ENCODE assay signal across 8 cellular contexts in the genomic region with DNA sequence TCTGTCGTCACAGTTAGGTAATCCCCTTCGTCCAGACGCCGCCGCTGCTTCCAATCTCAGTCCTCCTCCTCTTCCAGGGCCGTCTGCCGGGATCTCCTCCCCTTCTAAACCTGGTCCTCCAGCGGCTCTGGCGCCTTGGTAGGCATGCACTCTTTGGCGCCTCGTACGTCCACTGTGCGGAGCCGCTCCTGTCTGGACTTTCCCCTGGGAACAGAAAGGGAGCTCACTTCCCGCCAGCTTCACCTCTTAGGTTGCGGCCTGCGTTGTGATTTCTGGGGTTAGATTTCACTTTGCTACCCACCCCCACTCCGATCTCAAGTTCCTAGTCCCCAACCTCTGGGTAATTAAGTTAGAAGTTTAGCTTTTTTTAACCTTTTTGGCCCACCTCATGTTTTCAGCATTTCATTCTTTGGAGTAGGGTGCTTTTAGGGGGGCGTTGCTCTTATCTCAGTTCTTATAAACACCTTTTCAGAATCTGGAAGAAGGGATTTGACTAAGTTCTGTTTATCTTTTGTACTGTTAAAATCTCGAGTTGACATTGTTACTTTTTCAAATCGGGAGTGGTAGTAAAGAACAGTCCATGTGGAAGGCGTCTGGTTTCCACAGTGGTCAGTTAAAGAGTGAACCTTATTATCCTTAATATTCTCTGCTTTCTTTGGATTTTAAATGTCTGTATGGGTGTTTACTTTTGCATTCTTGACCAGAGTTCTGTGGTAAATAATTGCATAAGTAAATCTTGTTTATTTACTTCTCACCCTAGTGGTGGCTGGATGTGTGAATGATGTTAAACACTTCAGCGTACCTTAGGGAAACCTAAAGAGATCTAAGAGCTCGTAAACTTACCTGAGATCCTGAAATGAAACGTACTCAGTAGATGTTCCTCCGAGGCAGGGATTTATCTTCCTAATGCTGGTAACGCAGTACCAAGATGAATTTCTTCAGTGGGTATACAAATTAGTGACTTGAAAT. TPM values are rescaled to one million over a fixed set of nuclear protein-coding genes. Genes with fewer than 3 reads are reported as not detected.
DNase-seq lines count a peak whose midpoint lies in the region; ATAC-seq and TF ChIP-seq lines count a peak whose summit lies in the region.

No MANE protein-coding gene starts in this region.

- TF ChIP-seq CTCF in adrenal gland (IDR thresholded peaks at IDR 0.05): peak in 1 of 6 experiments; percentile 0

- no peaks in the 10 kb centered on the region for H3K9me3 Mint-ChIP-seq in activated T-cell treated with anti-CD3 and anti-CD28 coated beads, Interleukin-2, amount 50 U/mL, for 72 hours

- H3K4me1 ChIP-seq in adrenal gland (replicated peaks in 1 of 2) (peaks cover 13 to 24% of the 10 kb centered on the region in 2 donors), iPS DF 6.9 (ENCODE audit: control insufficient read depth, insufficient read depth, low read length) (no peaks in the 10 kb centered on the region), skeletal muscle satellite cell (ENCODE audit: control insufficient read depth, insufficient read depth, low read length) (peaks cover 15% of the 10 kb centered on the region)

- H3K36me3 Mint-ChIP-seq in activated T-cell treated with anti-CD3 and anti-CD28 coated beads, Interleukin-2, amount 50 U/mL, for 72 hours (ENCODE audit: insufficient read depth in 2 of 2): peaks cover 11 to 20% of the 10 kb centered on the region in 2 donors

- 1% methylated on average over 13 to 27 of the region's 27 CpGs for WGBS in adrenal gland, 4 donors
- no CpG with 5 or more reads among the region's 27 CpGs for WGBS in iPS DF 6.9 (ENCODE audit: insufficient coverage, insufficient read length)

- H3K9me3 ChIP-seq in adrenal gland (replicated peaks in 1 of 3) (no peaks in the 10 kb centered on the region), iPS DF 6.9 (ENCODE audit: control insufficient read depth, insufficient read depth, low read length) (no peaks in the 10 kb centered on the region), skeletal muscle satellite cell (replicated peaks; ENCODE audit: low read length) (no peaks in the 10 kb centered on the region)

- no peaks in the 10 kb centered on the region for H3K36me3 ChIP-seq in adrenal gland (replicated peaks in 1 of 2)
- H3K36me3 ChIP-seq in iPS DF 6.9 (ENCODE audit: control insufficient read depth, insufficient read depth, low read length): no peaks in the 10 kb centered on the region
- H3K36me3 ChIP-seq in skeletal muscle satellite cell (ENCODE audit: insufficient read depth, low read length): peaks cover 4% of the 10 kb centered on the region

- peak overlapping the region; percentile 90 for H3K4me2 ChIP-seq in skeletal muscle satellite cell (ENCODE audit: low read length)

- peaks cover 56% of the 10 kb centered on the region for H3K4me1 Mint-ChIP-seq in activated T-cell treated with anti-CD3 and anti-CD28 coated beads, Interleukin-2, amount 50 U/mL, for 72 hours (ENCODE audit: low read depth)

- intact Hi-C loops in adrenal gland (cut with DNase I): loop anchor here in 1 of 2 donors (10.0 kb wide), 1 partner anchor 143 kb away; a partner anchor contains a TSS

- no peak for DNase-seq in activated T-cell treated with anti-CD3 and anti-CD28 coated beads, Interleukin-2, amount 50 U/mL, for 72 hours
- no peak for DNase-seq in activated T-cell treated with anti-CD3 and anti-CD28 coated beads, Interleukin-2, amount 50 U/mL, for 1 hour
- DNase-seq in NCI-H2107 (lab: John Stamatoyannopoulos, UW) (peak; percentile 16), adrenal gland (peak in 4 of 7 donors; percentile 68 to 78 (median 75)), iPS DF 6.9 (ENCODE audit: low read depth, low spot score) (no peak)
- no peak for DNase-seq in activated CD4-positive, CD25-positive, alpha-beta regulatory T cell treated with anti-CD3 and anti-CD28 coated beads, Interleukin-2, amount 50 U/mL, for 72 hours

- peak overlapping the region; percentile 100 for H3K27ac Mint-ChIP-seq in activated T-cell treated with anti-CD3 and anti-CD28 coated beads, Interleukin-2, amount 50 U/mL, for 72 hours

- peak overlapping the region; percentile 97 for H3K9ac ChIP-seq in skeletal muscle satellite cell (ENCODE audit: low read depth, low read length)

- peak overlapping the region; percentile 94 to 100 for H3K4me3 Mint-ChIP-seq in activated T-cell treated with anti-CD3 and anti-CD28 coated beads, Interleukin-2, amount 50 U/mL, for 72 hours

- H3K27me3 ChIP-seq in adrenal gland (no peaks in the 10 kb centered on the region), iPS DF 6.9 (ENCODE audit: control insufficient read depth, insufficient read depth, low read length) (no peaks in the 10 kb centered on the region), skeletal muscle satellite cell (ENCODE audit: control insufficient read depth, insufficient read depth, low read length) (no peaks in the 10 kb centered on the region)

- no peak for ATAC-seq in activated T-cell treated with anti-CD3 and anti-CD28 coated beads, Interleukin-2, amount 50 U/mL, for 72 hours (replicated peaks in 1 of 2)
- peak; percentile 9 for ATAC-seq in HG02610 (IDR thresholded peaks at IDR 0.05; ENCODE audit: unreplicated experiment)

- H3K4me3 ChIP-seq in adrenal gland (peak overlapping the region; percentile 34 to 95 (median 65)), iPS DF 6.9 (ENCODE audit: low read length) (peak overlapping the region; percentile 61), skeletal muscle satellite cell (ENCODE audit: low read length) (peak overlapping the region; percentile 88)

- peak overlapping the region; percentile 41 to 99 (median 92) for H3K27ac ChIP-seq in adrenal gland
- no peak overlapping the region for H3K27ac ChIP-seq in iPS DF 6.9 (ENCODE audit: low read length)

- H3K27me3 Mint-ChIP-seq in activated T-cell treated with anti-CD3 and anti-CD28 coated beads, Interleukin-2, amount 50 U/mL, for 72 hours (ENCODE audit: low read depth): no peaks in the 10 kb centered on the region

- peak in 1 of 2 donors; percentile 56 for TF ChIP-seq POLR2A in adrenal gland (IDR thresholded peaks at IDR 0.05)

RNA-seq across cellular contexts. Expression of a gene that starts 0.6 kb away (rescaled TPM):
- 10 to 100 TPM; 58.7 to 61.2 TPM for total RNA-seq in activated T-cell treated with anti-CD3 and anti-CD28 coated beads, Interleukin-2, amount 50 U/mL, for 72 hours
- total RNA-seq in adrenal gland: 10 to 100 TPM; 12.1 to 54.6 (median 31.7) TPM
- polyA plus RNA-seq in adrenal gland: 10 to 100 TPM in 1 of 3 donors, 1 to 10 TPM in 2; 3.3 to 19.7 (median 5.7) TPM
- total RNA-seq in skeletal muscle satellite cell (2012; rRNA removed): 53.7 and 56.1 TPM in 2 replicates

Comparison
In these comparisons a context has a peak if more than half of its experiments do, and no peak if none do; other contexts are left out.
1. DNase-seq: peak in NCI-H2107 (single experiment) and adrenal gland (4 of 7); none in activated T-cell treated with anti-CD3 and anti-CD28 coated beads, Interleukin-2, amount 50 U/mL, for 72 hours (0 of 2), activated T-cell treated with anti-CD3 and anti-CD28 coated beads, Interleukin-2, amount 50 U/mL, for 1 hour (single experiment), iPS DF 6.9 (single experiment) and activated CD4-positive, CD25-positive, alpha-beta regulatory T cell treated with anti-CD3 and anti-CD28 coated beads, Interleukin-2, amount 50 U/mL, for 72 hours (single experiment).
2. Peak in every context shown above with its lines, with median percentiles within 50 percentile points of each other: H3K4me3 ChIP-seq.